24 cellular contexts compared by ENCODE assay signal in genomic region chr1:61380561-61380960, GRCh38.
"Had no signal": no experiment of that assay in that cellular context is flagged by ENCODE, and none has a peak within 500 bp of the region (broad histone marks: within the 10 kb centered on the region; RNA-seq: fewer than 3 reads in every experiment).

No MANE protein-coding gene starts in this region.

- FAIRE-seq: kidney had no signal

- DNase-seq: colonic mucosa; cortex of kidney; effector CD8-positive, alpha-beta T cell; effector memory CD8-positive, alpha-beta T cell; endodermal cell; foreskin keratinocyte; glutamatergic neuron; head of caudate nucleus; heart right ventricle; hypothalamus; immature natural killer cell; islet precursor cell; kidney; kidney glomerular epithelial cell; left colon; left ventricle myocardium superior; lower lobe of right lung; mesendoderm; midbrain; naive B cell had no signal

- ATAC-seq: effector memory CD8-positive, alpha-beta T cell; foreskin keratinocyte; left colon; left lobe of liver; left ventricle myocardium superior; lower lobe of right lung had no signal

- H3K4me1 ChIP-seq: colonic mucosa, lower lobe of right lung had no signal

- H3K4me3 ChIP-seq: colonic mucosa, esophagus muscularis mucosa, heart right ventricle, hepatocyte, lower lobe of right lung had no signal

- H3K27me3 ChIP-seq: colonic mucosa, esophagus muscularis mucosa, foreskin keratinocyte, heart right ventricle, hepatocyte had no signal

- H3K9me3 ChIP-seq: colonic mucosa, esophagus muscularis mucosa, heart right ventricle, lower lobe of right lung had no signal

- H3K27ac ChIP-seq: colonic mucosa, epithelial cell of prostate, esophagus muscularis mucosa, foreskin keratinocyte, hepatocyte, lower lobe of right lung had no signal

- H3K36me3 ChIP-seq: colonic mucosa had no signal
